ENCODE assay signal across 1 cellular context in the genomic region with DNA sequence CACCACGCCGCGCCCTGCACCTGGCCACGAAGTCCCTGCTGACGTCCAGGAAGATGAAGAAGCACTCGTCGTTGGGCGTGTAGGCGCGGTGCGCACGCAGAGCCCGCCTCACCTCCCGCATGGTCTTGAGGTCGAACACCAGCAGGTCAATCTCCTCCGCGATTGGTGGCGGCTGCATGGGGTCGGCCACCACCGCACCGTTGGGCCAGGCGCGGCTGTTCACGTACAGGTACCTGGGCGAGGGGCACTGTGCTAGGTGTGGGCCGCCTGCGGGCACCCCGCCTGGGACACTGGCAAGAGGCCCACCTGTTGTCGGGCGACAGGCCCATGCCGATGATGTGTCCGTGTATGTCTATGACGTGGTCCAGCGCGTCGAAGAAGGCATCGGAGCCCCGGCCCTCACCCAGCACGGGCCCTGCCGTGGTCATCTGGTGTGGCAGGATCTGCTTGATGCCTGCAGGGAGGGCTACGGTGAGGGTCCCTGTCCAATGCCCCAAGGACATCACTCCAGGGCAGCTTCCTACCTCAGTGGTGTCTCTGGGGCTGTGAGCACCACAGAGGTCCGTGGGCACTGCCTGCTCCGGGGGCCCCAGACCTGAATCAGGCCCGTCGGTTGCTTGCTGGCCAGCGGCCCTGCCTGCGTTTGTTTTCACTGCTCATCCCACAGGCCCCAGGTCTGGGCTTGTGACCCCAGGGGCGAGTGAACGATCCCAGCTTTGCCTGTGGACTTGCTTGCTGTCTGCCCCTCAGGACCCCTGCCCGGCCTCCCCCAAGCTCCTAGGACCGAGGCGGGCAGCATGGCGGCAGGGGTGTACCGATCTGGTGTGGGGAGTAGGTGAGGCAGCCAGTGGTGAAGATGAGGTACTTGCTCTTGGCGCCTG.
A peak's percentile ranks its signal among the peaks of the same experiment; 100 is the strongest.
TF ChIP-seq lines count a peak whose summit lies in the region.

No MANE protein-coding gene starts in this region.

TF ChIP-seq in HepG2, 621 proteins besides CTCF, POLR2A, EP300 and RAD21:
- TF ChIP-seq, protein P1, sequence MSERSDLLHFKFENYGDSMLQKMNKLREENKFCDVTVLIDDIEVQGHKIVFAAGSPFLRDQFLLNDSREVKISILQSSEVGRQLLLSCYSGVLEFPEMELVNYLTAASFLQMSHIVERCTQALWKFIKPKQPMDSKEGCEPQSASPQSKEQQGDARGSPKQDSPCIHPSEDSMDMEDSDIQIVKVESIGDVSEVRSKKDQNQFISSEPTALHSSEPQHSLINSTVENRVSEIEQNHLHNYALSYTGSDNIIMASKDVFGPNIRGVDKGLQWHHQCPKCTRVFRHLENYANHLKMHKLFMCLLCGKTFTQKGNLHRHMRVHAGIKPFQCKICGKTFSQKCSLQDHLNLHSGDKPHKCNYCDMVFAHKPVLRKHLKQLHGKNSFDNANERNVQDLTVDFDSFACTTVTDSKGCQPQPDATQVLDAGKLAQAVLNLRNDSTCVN (CRISPR knock-in tag; IDR thresholded peaks at IDR 0.05; ENCODE audit: borderline replicate concordance): no peak
- TF ChIP-seq AGO2 (optimal IDR thresholded peaks at IDR 0.05; ENCODE audit: low read depth, low read length) (peak; percentile 81), HOXA3 (CRISPR knock-in tag; IDR thresholded peaks at IDR 0.05) (peak; percentile 7; the same call in 1 of the 2 replicates), ZNF776 (CRISPR knock-in tag; IDR thresholded peaks at IDR 0.05) (0 out of 2 replicates have a peak, but pooled peaks have one; percentile 18), RBFOX2 (IDR thresholded peaks at IDR 0.05; ENCODE audit: low read depth, low read length) (peak; percentile 68), ZNF572 (CRISPR knock-in tag; IDR thresholded peaks at IDR 0.05) (no peak), HNRNPL (IDR thresholded peaks at IDR 0.05; ENCODE audit: low read depth, low read length) (0 out of 2 replicates have a peak, but pooled peaks have one; percentile 24)
